ENCODE assay signal across 8 cellular contexts in genomic region chr12:62604856-62605255, GRCh38.
A peak's percentile ranks its signal among the peaks of the same experiment; 100 is the strongest.
DNase-seq lines count a peak whose midpoint lies in the region; ATAC-seq and TF ChIP-seq lines count a peak whose summit lies in the region.

No MANE protein-coding gene starts in this region.

- H3K27ac Mint-ChIP-seq in HFFc6: peak overlapping the region; percentile 99
- peak overlapping the region; percentile 95 for H3K27ac Mint-ChIP-seq in activated naive CD8-positive, alpha-beta T cell treated with anti-CD3 and anti-CD28 coated beads, Interleukin-2, amount 50 U/mL, for 24 hours

- no peak for TF ChIP-seq CTCF in HFFc6 (IDR thresholded peaks at IDR 0.05)

- H3K36me3 Mint-ChIP-seq in HFFc6 (ENCODE audit: low read depth): peaks cover 27% of the 10 kb centered on the region
- H3K36me3 Mint-ChIP-seq in activated naive CD8-positive, alpha-beta T cell treated with anti-CD3 and anti-CD28 coated beads, Interleukin-2, amount 50 U/mL, for 24 hours (ENCODE audit: low read depth): peaks cover 14% of the 10 kb centered on the region

- H3K4me3 Mint-ChIP-seq in HFFc6: peak overlapping the region; percentile 97
- peak overlapping the region; percentile 93 for H3K4me3 Mint-ChIP-seq in activated naive CD8-positive, alpha-beta T cell treated with anti-CD3 and anti-CD28 coated beads, Interleukin-2, amount 50 U/mL, for 24 hours

- peaks cover 64% of the 10 kb centered on the region for H3K4me1 Mint-ChIP-seq in HFFc6 (ENCODE audit: low read depth)
- H3K4me1 Mint-ChIP-seq in activated naive CD8-positive, alpha-beta T cell treated with anti-CD3 and anti-CD28 coated beads, Interleukin-2, amount 50 U/mL, for 24 hours: peaks cover 45% of the 10 kb centered on the region

- H3K27me3 Mint-ChIP-seq in HFFc6 (ENCODE audit: insufficient read depth): peaks cover 4% of the 10 kb centered on the region; the same call in 1 of the 2 replicates
- no peaks in the 10 kb centered on the region for H3K27me3 Mint-ChIP-seq in activated naive CD8-positive, alpha-beta T cell treated with anti-CD3 and anti-CD28 coated beads, Interleukin-2, amount 50 U/mL, for 24 hours

- DNase-seq in A172 (ENCODE audit: low spot score): peak; percentile 28
- peak; percentile 7 for DNase-seq in HFFc6
- no peak for DNase-seq in activated naive CD8-positive, alpha-beta T cell treated with anti-CD3 and anti-CD28 coated beads, Interleukin-2, amount 50 U/mL, for 24 hours
- peak; percentile 26 for DNase-seq in kidney tubule cell (ENCODE audit: low spot score)
- DNase-seq in islet precursor cell: no peak
- DNase-seq in NOMO-1 treated with DMSO at 0.1 percent for 48 hours (lab: John Stamatoyannopoulos, UW; ENCODE audit: unreplicated experiment): no peak
- DNase-seq in NCI-H345 treated with DMSO at 0.1 percent for 48 hours (lab: John Stamatoyannopoulos, UW; ENCODE audit: unreplicated experiment): no peak
- no peak for DNase-seq in COLO829 (ENCODE audit: low spot score)

- ATAC-seq in activated naive CD8-positive, alpha-beta T cell treated with anti-CD3 and anti-CD28 coated beads, Interleukin-2, amount 50 U/mL, for 24 hours: no peak

- H3K9me3 Mint-ChIP-seq in HFFc6: no peaks in the 10 kb centered on the region
- H3K9me3 Mint-ChIP-seq in activated naive CD8-positive, alpha-beta T cell treated with anti-CD3 and anti-CD28 coated beads, Interleukin-2, amount 50 U/mL, for 24 hours: no peaks in the 10 kb centered on the region

Comparison
In these comparisons a context has a peak if more than half of its experiments do, and no peak if none do; other contexts are left out.
1. DNase-seq: peak in A172 (single experiment), HFFc6 (single experiment) and kidney tubule cell (single experiment); none in activated naive CD8-positive, alpha-beta T cell treated with anti-CD3 and anti-CD28 coated beads, Interleukin-2, amount 50 U/mL, for 24 hours (single experiment), islet precursor cell (single experiment), NOMO-1 treated with DMSO at 0.1 percent for 48 hours (single experiment), NCI-H345 treated with DMSO at 0.1 percent for 48 hours (single experiment) and COLO829 (single experiment).